13 cellular contexts compared by ENCODE assay signal in the genomic region with DNA sequence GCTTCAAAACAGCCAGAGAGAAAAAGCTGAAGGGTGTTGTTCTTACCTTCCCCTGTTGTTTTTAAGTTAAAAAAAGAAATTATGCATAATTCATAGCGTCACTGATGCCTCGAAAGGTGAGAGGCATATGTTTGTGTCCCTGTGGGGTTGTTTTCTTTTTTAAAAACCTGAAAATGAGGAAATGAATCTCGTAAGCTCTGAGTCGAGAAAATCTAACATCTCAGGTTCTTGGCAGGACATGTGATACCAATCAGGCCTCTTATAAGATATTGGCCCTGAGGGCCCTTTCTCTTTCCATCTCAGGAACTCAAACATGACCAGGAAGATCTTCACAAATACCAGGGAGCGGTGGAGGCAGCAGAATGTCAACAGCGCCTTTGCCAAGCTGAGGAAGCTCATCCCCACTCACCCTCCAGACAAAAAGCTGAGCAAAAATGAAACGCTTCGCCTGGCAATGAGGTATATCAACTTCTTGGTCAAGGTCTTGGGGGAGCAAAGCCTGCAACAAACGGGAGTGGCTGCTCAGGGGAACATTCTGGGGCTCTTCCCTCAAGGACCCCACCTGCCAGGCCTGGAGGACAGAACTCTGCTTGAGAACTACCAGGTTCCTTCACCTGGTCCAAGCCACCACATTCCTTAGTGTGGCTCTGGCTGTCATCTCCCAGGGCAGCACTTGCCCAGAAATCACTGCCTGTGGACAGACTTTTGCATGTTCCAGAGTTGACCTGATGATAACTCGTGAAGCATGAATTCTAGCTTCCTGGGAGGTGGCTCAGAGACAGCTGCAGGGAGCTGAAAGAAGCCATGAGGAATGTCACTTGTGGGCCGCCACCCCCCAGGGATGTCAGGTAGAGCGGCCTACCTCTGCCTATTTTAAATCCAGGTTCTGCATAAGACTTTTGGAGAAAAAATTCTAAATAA. TPM values are rescaled to one million over a fixed set of nuclear protein-coding genes. Genes with fewer than 3 reads are reported as not detected.
A peak's percentile ranks its signal among the peaks of the same experiment; 100 is the strongest.
DNase-seq lines count a peak whose midpoint lies in the region; ATAC-seq and FAIRE-seq lines count a peak whose summit lies in the region.
"Had no signal": no experiment of that assay in that cellular context is flagged by ENCODE, and none has a peak within 500 bp of the region (broad histone marks: within the 10 kb centered on the region; RNA-seq: fewer than 3 reads in every experiment).

A gene (plus strand): TSS at position 274 of the 921 bp plus-strand sequence. CDS start 40 bp downstream, at position 314.

- ATAC-seq in GM18861 (IDR thresholded peaks at IDR 0.05; ENCODE audit: unreplicated experiment): peak; percentile 85
- peak; percentile 82 for ATAC-seq in GM21528 (IDR thresholded peaks at IDR 0.05; ENCODE audit: low FRiP score, unreplicated experiment)
- peak; percentile 79 for ATAC-seq in HG03066 (IDR thresholded peaks at IDR 0.05; ENCODE audit: low read depth, unreplicated experiment)
- ATAC-seq: left ventricle myocardium superior had no signal

- DNase-seq in frontal cortex (ENCODE audit: low spot score in 2 of 2) (no peak), OCI-M2 (lab: John Stamatoyannopoulos, UW; ENCODE audit: unreplicated experiment) (no peak), SK-N-DZ (ENCODE audit: low spot score) (no peak)
- no peak for DNase-seq in stimulated activated naive CD4-positive, alpha-beta T cell (lab: John Stamatoyannopoulos, UW)
- no peak for DNase-seq in activated CD4-positive, alpha-beta T cell treated with anti-CD3 and anti-CD28 coated beads, Interleukin-2, amount 50 U/mL, for 4 hours
- DNase-seq: cortex of kidney, left ventricle myocardium superior, NCI-H2029 treated with DMSO at 0.1 percent for 48 hours, tibial artery had no signal

- FAIRE-seq in frontal cortex (lab: Jason Lieb, UNC): no peak

RNA-seq across cellular contexts. Expression of the gene that starts here (rescaled TPM):
- total RNA-seq in frontal cortex: 13.5 TPM
- polyA plus RNA-seq in SK-N-DZ (2014; cell fraction: cytosol; rRNA removed): not detected in 2 replicates
- not detected in 2 replicates for polyA plus RNA-seq in SK-N-DZ (2014; cell fraction: nucleus; rRNA removed)
- total RNA-seq: glomerular endothelial cell, left ventricle myocardium superior had no signal
